22 cellular contexts compared by ENCODE assay signal in the genomic region with DNA sequence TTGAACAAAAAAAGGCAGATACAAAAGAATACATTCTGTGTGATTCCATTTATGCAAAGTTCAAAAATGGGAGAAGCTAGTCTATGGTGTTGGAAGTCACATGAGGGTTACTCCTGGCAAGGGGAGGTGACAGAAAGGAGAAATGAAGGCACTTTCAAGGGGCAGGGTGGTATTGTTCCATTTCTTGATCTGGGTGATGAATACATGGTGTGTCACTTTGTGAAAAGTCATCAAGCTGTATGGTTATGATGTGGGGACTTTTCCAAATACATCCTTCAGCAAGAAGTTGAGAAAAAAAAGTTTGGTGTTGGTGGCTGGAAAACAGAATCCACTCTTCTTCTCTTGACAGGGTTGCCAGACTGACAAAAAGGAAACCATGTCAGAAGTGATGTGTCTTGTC.
DNase-seq lines count a peak whose midpoint lies in the region; ATAC-seq and TF ChIP-seq lines count a peak whose summit lies in the region.
"Had no signal": no experiment of that assay in that cellular context is flagged by ENCODE, and none has a peak within 500 bp of the region (broad histone marks: within the 10 kb centered on the region; RNA-seq: fewer than 3 reads in every experiment).

No MANE protein-coding gene starts in this region.

- H3K27me3 Mint-ChIP-seq in activated T-cell treated with anti-CD3 and anti-CD28 coated beads, Interleukin-2, amount 50 U/mL, for 4 hours (ENCODE audit: low read depth) = peaks cover 4% of the 10 kb centered on the region
- no peaks in the 10 kb centered on the region for H3K27me3 Mint-ChIP-seq in Caco-2 (ENCODE audit: insufficient read depth, unreplicated experiment)
- peaks cover 2% of the 10 kb centered on the region for H3K27me3 Mint-ChIP-seq in activated T-helper 17 cell treated with anti-CD3 and anti-CD28 coated beads, Interleukin-2, amount 50 U/mL, for 72 hours

- intact Hi-C loops in Caco-2 (cut with micrococcal nuclease; ENCODE audit: unreplicated experiment) (no loop called here), right lobe of liver (cut with DNase I) (no loop called here)

- no peaks in the 10 kb centered on the region for H3K36me3 ChIP-seq in Caco-2 (ENCODE audit: control insufficient read depth, insufficient read depth, low read length)
- no peaks in the 10 kb centered on the region for H3K36me3 ChIP-seq in right lobe of liver
- H3K36me3 ChIP-seq: BE2C; BLaER1 treated with 17β-estradiol and CSF1 and Interleukin-3, amounts not matched to agents 10 nM and 100 nM; HAP-1 had no signal

- no peak for TF ChIP-seq CTCF in Caco-2 (IDR thresholded peaks at IDR 0.05; ENCODE audit: insufficient read depth in 1 of 2, low read depth in 1 of 2, low read length in 1 of 2, severe bottlenecking in 1 of 2, unreplicated experiment in 1 of 2)
- no peak for TF ChIP-seq CTCF in right lobe of liver (IDR thresholded peaks at IDR 0.05)

- H3K9me3 ChIP-seq in Caco-2 = no peaks in the 10 kb centered on the region
- H3K9me3 ChIP-seq in right lobe of liver = no peaks in the 10 kb centered on the region
- H3K9me3 ChIP-seq: A549; BE2C; BLaER1 treated with 17β-estradiol and CSF1 and Interleukin-3, amounts not matched to agents 10 nM and 100 nM; HAP-1 had no signal

- BruUV-seq in Caco-2 (replicated peaks; lab: Mats Ljungman, UMichigan) = no TSS peak

- DNase-seq in activated T-cell treated with anti-CD3 and anti-CD28 coated beads, Interleukin-2, amount 50 U/mL, for 4 hours = no peak
- no peak for DNase-seq in activated T-cell treated with anti-CD3 and anti-CD28 coated beads, Interleukin-2, amount 50 U/mL, for 1 hour
- no peak for DNase-seq in Caco-2
- DNase-seq in right lobe of liver = no peak
- DNase-seq: 8988T; ACHN; AML-193; Calu3; CD4-positive, alpha-beta T cell; CD8-positive, alpha-beta memory T cell; DMS53; DMS79 treated with DMSO at 0.1 percent for 48 hours; GF-D8; GOT3; HFFc6 had no signal

- H3K4me1 Mint-ChIP-seq in activated T-cell treated with anti-CD3 and anti-CD28 coated beads, Interleukin-2, amount 50 U/mL, for 4 hours (ENCODE audit: low read depth) = no peaks in the 10 kb centered on the region
- H3K4me1 Mint-ChIP-seq in Caco-2 (ENCODE audit: low read depth, unreplicated experiment) = peaks cover 13% of the 10 kb centered on the region
- no peaks in the 10 kb centered on the region for H3K4me1 Mint-ChIP-seq in activated T-helper 17 cell treated with anti-CD3 and anti-CD28 coated beads, Interleukin-2, amount 50 U/mL, for 72 hours
- H3K4me1 Mint-ChIP-seq: CD14-positive monocyte; CD8-positive, alpha-beta memory T cell had no signal

- H3K9me3 Mint-ChIP-seq in activated T-cell treated with anti-CD3 and anti-CD28 coated beads, Interleukin-2, amount 50 U/mL, for 4 hours = no peaks in the 10 kb centered on the region
- H3K9me3 Mint-ChIP-seq in Caco-2 (ENCODE audit: unreplicated experiment) = no peaks in the 10 kb centered on the region
- no peaks in the 10 kb centered on the region for H3K9me3 Mint-ChIP-seq in activated T-helper 17 cell treated with anti-CD3 and anti-CD28 coated beads, Interleukin-2, amount 50 U/mL, for 72 hours
- H3K9me3 Mint-ChIP-seq: CD4-positive, alpha-beta T cell; CD8-positive, alpha-beta memory T cell; HFFc6 had no signal

- H3K4me1 ChIP-seq in Caco-2 = peaks cover 28% of the 10 kb centered on the region
- H3K4me1 ChIP-seq in right lobe of liver = peaks cover 0 to 22% (median 6%) of the 10 kb centered on the region in 4 donors
- H3K4me1 ChIP-seq: A549; BLaER1 treated with 17β-estradiol and CSF1 and Interleukin-3, amounts not matched to agents 10 nM and 100 nM; HAP-1 had no signal

- H3K4me3 ChIP-seq in Caco-2 (ENCODE audit: low read depth, low read length) = no peak overlapping the region
- H3K4me3 ChIP-seq in right lobe of liver = no peak overlapping the region
- H3K4me3 ChIP-seq: A549; BLaER1 treated with 17β-estradiol and CSF1 and Interleukin-3, amounts not matched to agents 10 nM and 100 nM; HAP-1 had no signal

- CTCF ChIA-PET in Caco-2 (lab: Charles Lee) = interaction anchor here (0.5 to 1.4 kb wide), 2 partner anchors 24 to 33 kb away, joined by 3 to 7 read pairs; no protein-coding TSS in a partner anchor

- no peak overlapping the region for H3K4me3 Mint-ChIP-seq in activated T-cell treated with anti-CD3 and anti-CD28 coated beads, Interleukin-2, amount 50 U/mL, for 4 hours
- H3K4me3 Mint-ChIP-seq in Caco-2 (ENCODE audit: unreplicated experiment) = no peak overlapping the region
- no peak overlapping the region for H3K4me3 Mint-ChIP-seq in activated T-helper 17 cell treated with anti-CD3 and anti-CD28 coated beads, Interleukin-2, amount 50 U/mL, for 72 hours
- H3K4me3 Mint-ChIP-seq: CD14-positive monocyte; CD4-positive, alpha-beta T cell; CD8-positive, alpha-beta memory T cell; HFFc6 had no signal

- H3K36me3 Mint-ChIP-seq in activated T-cell treated with anti-CD3 and anti-CD28 coated beads, Interleukin-2, amount 50 U/mL, for 4 hours (ENCODE audit: insufficient read depth) = no peaks in the 10 kb centered on the region
- H3K36me3 Mint-ChIP-seq in Caco-2 (ENCODE audit: insufficient read depth, unreplicated experiment) = no peaks in the 10 kb centered on the region
- no peaks in the 10 kb centered on the region for H3K36me3 Mint-ChIP-seq in activated T-helper 17 cell treated with anti-CD3 and anti-CD28 coated beads, Interleukin-2, amount 50 U/mL, for 72 hours (ENCODE audit: low read depth)
- H3K36me3 Mint-ChIP-seq: CD14-positive monocyte; CD8-positive, alpha-beta memory T cell had no signal

- H3K27ac ChIP-seq in right lobe of liver = no peak overlapping the region
- H3K27ac ChIP-seq: A549; BLaER1 treated with 17β-estradiol and CSF1 and Interleukin-3, amounts not matched to agents 10 nM and 100 nM had no signal

- H3K27me3 ChIP-seq in Caco-2 (replicated peaks; ENCODE audit: control insufficient read depth, insufficient read depth, low read length) = no peaks in the 10 kb centered on the region
- no peaks in the 10 kb centered on the region for H3K27me3 ChIP-seq in right lobe of liver
- H3K27me3 ChIP-seq: BE2C; BLaER1 treated with 17β-estradiol and CSF1 and Interleukin-3, amounts not matched to agents 10 nM and 100 nM had no signal

- TF ChIP-seq POLR2A in right lobe of liver (IDR thresholded peaks at IDR 0.05) = no peak

- POLR2A ChIA-PET in Caco-2 (lab: Charles Lee) = no interaction called here

- ATAC-seq in activated T-cell treated with anti-CD3 and anti-CD28 coated beads, Interleukin-2, amount 50 U/mL, for 4 hours = peak; percentile 35 to 43
- ATAC-seq in activated T-helper 17 cell treated with anti-CD3 and anti-CD28 coated beads, Interleukin-2, amount 50 U/mL, for 72 hours (replicated peaks) = peak; percentile 63
- no peak for ATAC-seq in GM21526 (IDR thresholded peaks at IDR 0.05; ENCODE audit: low FRiP score, unreplicated experiment)
- ATAC-seq in right lobe of liver = no peak
- ATAC-seq: A549 had no signal

- H3K27ac Mint-ChIP-seq in Caco-2 (ENCODE audit: unreplicated experiment) = peak overlapping the region; percentile 30
- H3K27ac Mint-ChIP-seq in activated T-helper 17 cell treated with anti-CD3 and anti-CD28 coated beads, Interleukin-2, amount 50 U/mL, for 72 hours = no peak overlapping the region
- H3K27ac Mint-ChIP-seq: CD4-positive, alpha-beta T cell; CD8-positive, alpha-beta memory T cell; HFFc6 had no signal

Comparison
In these comparisons a context has a peak if more than half of its experiments do, and no peak if none do; other contexts are left out.
1. ATAC-seq: peak in activated T-cell treated with anti-CD3 and anti-CD28 coated beads, Interleukin-2, amount 50 U/mL, for 4 hours (2 of 2) and activated T-helper 17 cell treated with anti-CD3 and anti-CD28 coated beads, Interleukin-2, amount 50 U/mL, for 72 hours (single experiment); none in GM21526 (single experiment) and right lobe of liver (0 of 4).